In genomic region chr1:148280831-148281572, GRCh38 we compare ENCODE assay signal across 8 cellular contexts.
DNase-seq lines count a peak whose midpoint lies in the region; ATAC-seq and TF ChIP-seq lines count a peak whose summit lies in the region.
"Not testable (repeated sequence)": the region's sequence is repeated elsewhere in the genome, so short reads cannot be mapped to it uniquely, and the experiment has no call there.

No MANE protein-coding gene starts in this region.

- TF ChIP-seq EP300 in upper lobe of left lung (IDR thresholded peaks at IDR 0.05), result not testable (repeated sequence)

- no CpG with 5 or more reads among the region's 50 CpGs for WGBS in neuronal stem cell (ENCODE audit: extremely low coverage in 2 of 2, insufficient read length in 2 of 2, insufficient replicate concordance in 1 of 2), 2 donors
- no CpG with 5 or more reads among the region's 50 CpGs for WGBS in upper lobe of left lung, 2 donors

- not testable (repeated sequence) for H2AK5ac ChIP-seq in neuronal stem cell (ENCODE audit: low read depth, low read length)

- H3K4ac ChIP-seq in neuronal stem cell (ENCODE audit: low read length), result not testable (repeated sequence)

- POLR2A ChIA-PET in activated CD4-positive, alpha-beta memory T cell treated with anti-CD3 and anti-CD28 coated beads, Interleukin-2, amount 10 ng/mL, durations not matched to agents 7 days and 5 days (lab: Charles Lee), result interaction anchor here (1.3 to 2.3 kb wide), 3 partner anchors 17 to 53 kb away, joined by 5 to 15 read pairs (median 7); no protein-coding TSS in a partner anchor

- H3K4me1 ChIP-seq in neuronal stem cell (ENCODE audit: control insufficient read depth in 2 of 2, insufficient read depth in 1 of 2, low read depth in 1 of 2, low read length in 2 of 2); upper lobe of left lung: not testable (repeated sequence)

- not testable (repeated sequence) for H4K8ac ChIP-seq in neuronal stem cell (ENCODE audit: low read depth, low read length)

- peak overlapping the region; percentile 28; the same call in 1 of the 2 replicates for H3K27ac ChIP-seq in HL-60 (replicated peaks)
- H3K27ac ChIP-seq in dorsolateral prefrontal cortex, result peak overlapping the region in 2 of 59 donors; percentile 7 to 60
- not testable (repeated sequence) for H3K27ac ChIP-seq in neuronal stem cell (replicated peaks; ENCODE audit: low read length); upper lobe of left lung

- H3K27me3 Mint-ChIP-seq in activated CD4-positive, alpha-beta memory T cell treated with anti-CD3 and anti-CD28 coated beads, Interleukin-2, amount 10 ng/mL, durations not matched to agents 7 days and 5 days, result peaks cover 29% of the 10 kb centered on the region

- not testable (repeated sequence) for H2BK12ac ChIP-seq in neuronal stem cell (ENCODE audit: low read length)

- peak overlapping the region; percentile 45 for H3K4me3 ChIP-seq in HFF-Myc (replicated peaks; ENCODE audit: low read depth, low read length)
- peak overlapping the region; percentile 30; the same call in 1 of the 2 replicates for H3K4me3 ChIP-seq in HL-60 (replicated peaks; ENCODE audit: insufficient read depth, low read length)
- peak overlapping the region in 49 of 59 donors; percentile 9 to 61 (median 45) for H3K4me3 ChIP-seq in dorsolateral prefrontal cortex
- H3K4me3 ChIP-seq in iPS-11a (ENCODE audit: low read depth, low read length), result peak overlapping the region; percentile 58
- H3K4me3 ChIP-seq in neuronal stem cell (ENCODE audit: low read length in 2 of 2), result peak overlapping the region; percentile 49 to 85
- peak overlapping the region in 2 of 4 donors; percentile 29 to 33 for H3K4me3 ChIP-seq in upper lobe of left lung

- H3K18ac ChIP-seq in neuronal stem cell (ENCODE audit: low read length), result not testable (repeated sequence)

- peaks cover 10% of the 10 kb centered on the region for H3K4me1 Mint-ChIP-seq in activated CD4-positive, alpha-beta memory T cell treated with anti-CD3 and anti-CD28 coated beads, Interleukin-2, amount 10 ng/mL, durations not matched to agents 7 days and 5 days

- TF ChIP-seq POLR2A in GM18505 (IDR thresholded peaks at IDR 0.05; ENCODE audit: borderline replicate concordance, extremely low read depth, insufficient read depth, insufficient read length); upper lobe of left lung (IDR thresholded peaks at IDR 0.05): not testable (repeated sequence)

- intact Hi-C loops in dorsolateral prefrontal cortex (cut with DNase I), result not testable (repeated sequence)

- not testable (repeated sequence) for TF ChIP-seq CTCF in HFF-Myc (IDR thresholded peaks at IDR 0.05; ENCODE audit: low read depth, low read length, missing control alignments); HL-60 (IDR thresholded peaks at IDR 0.05; ENCODE audit: insufficient read depth, low read length); dorsolateral prefrontal cortex (IDR thresholded peaks at IDR 0.05 in 54 of 56, conservative IDR thresholded peaks at IDR 0.05 in 2 of 56; ENCODE audit: low read depth in 1 of 56, partially characterized antibody in 56 of 56); upper lobe of left lung (IDR thresholded peaks at IDR 0.05)

- H3K36me3 ChIP-seq in neuronal stem cell (replicated peaks in 1 of 2; ENCODE audit: control insufficient read depth in 2 of 2, insufficient read depth in 2 of 2, low read length in 2 of 2); upper lobe of left lung: not testable (repeated sequence)

- peak overlapping the region; percentile 79 for H3K4me3 Mint-ChIP-seq in activated CD4-positive, alpha-beta memory T cell treated with anti-CD3 and anti-CD28 coated beads, Interleukin-2, amount 10 ng/mL, durations not matched to agents 7 days and 5 days

- CTCF ChIA-PET in activated CD4-positive, alpha-beta memory T cell treated with anti-CD3 and anti-CD28 coated beads, Interleukin-2, amount 10 ng/mL, durations not matched to agents 7 days and 5 days (lab: Charles Lee), result interaction anchor here (1.4 kb wide), 1 partner anchor 22 kb away, joined by 6 read pairs; no protein-coding TSS in a partner anchor

- H3K9ac ChIP-seq in neuronal stem cell (ENCODE audit: low read depth, low read length, poor library complexity), result not testable (repeated sequence)

- not testable (repeated sequence) for H3K23ac ChIP-seq in neuronal stem cell (ENCODE audit: low read depth, low read length, poor library complexity)

- not testable (repeated sequence) for H2BK5ac ChIP-seq in neuronal stem cell (ENCODE audit: low read length)

- not testable (repeated sequence) for H3K79me1 ChIP-seq in neuronal stem cell (ENCODE audit: low read depth, low read length)

- DNase-seq in HFF-Myc (ENCODE audit: extremely low read depth, low read depth); dorsolateral prefrontal cortex; neuronal stem cell (ENCODE audit: low spot score); upper lobe of left lung: not testable (repeated sequence)
- peak in 1 of 2 experiments; percentile 26 for DNase-seq in HL-60 (ENCODE audit: low read depth in 1 of 2, low spot score in 1 of 2)
- DNase-seq in activated CD4-positive, alpha-beta memory T cell treated with anti-CD3 and anti-CD28 coated beads, Interleukin-2, amount 10 ng/mL, durations not matched to agents 7 days and 5 days, result peak; percentile 26

- not testable (repeated sequence) for H3K36me3 Mint-ChIP-seq in activated CD4-positive, alpha-beta memory T cell treated with anti-CD3 and anti-CD28 coated beads, Interleukin-2, amount 10 ng/mL, durations not matched to agents 7 days and 5 days (ENCODE audit: low read depth)

- not testable (repeated sequence) for H4K91ac ChIP-seq in neuronal stem cell (ENCODE audit: low read depth, low read length, poor library complexity)

- not testable (repeated sequence) for H3K4me2 ChIP-seq in neuronal stem cell (ENCODE audit: insufficient read depth, low read length, poor library complexity, severe bottlenecking)

- H2BK15ac ChIP-seq in neuronal stem cell (ENCODE audit: low read length), result not testable (repeated sequence)

- peak overlapping the region; percentile 61 for H3K27ac Mint-ChIP-seq in activated CD4-positive, alpha-beta memory T cell treated with anti-CD3 and anti-CD28 coated beads, Interleukin-2, amount 10 ng/mL, durations not matched to agents 7 days and 5 days

- H3K9me3 ChIP-seq in neuronal stem cell (replicated peaks in 1 of 2; ENCODE audit: control insufficient read depth in 2 of 2, insufficient read depth in 1 of 2, low read depth in 1 of 2, low read length in 2 of 2); upper lobe of left lung: not testable (repeated sequence)

- peak; percentile 77 for ATAC-seq in GM18505 (IDR thresholded peaks at IDR 0.05; ENCODE audit: unreplicated experiment)
- ATAC-seq in upper lobe of left lung (ENCODE audit: low FRiP score in 2 of 2), result peak; percentile 82 to 92

- H3K27me3 ChIP-seq in HL-60 (ENCODE audit: insufficient read depth, poor library complexity, severe bottlenecking); neuronal stem cell (ENCODE audit: control insufficient read depth in 3 of 3, insufficient read depth in 3 of 3, low read depth in 1 of 3, low read length in 3 of 3); upper lobe of left lung: not testable (repeated sequence)
- peaks cover 0 to 33% (median 0%) of the 10 kb centered on the region in 45 donors for H3K27me3 ChIP-seq in dorsolateral prefrontal cortex

- H2AFZ ChIP-seq in neuronal stem cell (ENCODE audit: low read length), result peak overlapping the region; percentile 78

- H2BK120ac ChIP-seq in neuronal stem cell (ENCODE audit: low read depth, low read length), result not testable (repeated sequence)

- H3K9me3 Mint-ChIP-seq in activated CD4-positive, alpha-beta memory T cell treated with anti-CD3 and anti-CD28 coated beads, Interleukin-2, amount 10 ng/mL, durations not matched to agents 7 days and 5 days, result not testable (repeated sequence)

- not testable (repeated sequence) for H3K14ac ChIP-seq in neuronal stem cell (ENCODE audit: low read length)
